Comparison of ENCODE assay signal across 21 cellular contexts in genomic region chrX:21933077-21933476, GRCh38. TPM values are rescaled to one million over a fixed set of nuclear protein-coding genes. Genes with fewer than 3 reads are reported as not detected.
DNase-seq lines count a peak whose midpoint lies in the region; ATAC-seq and TF ChIP-seq lines count a peak whose summit lies in the region.
"Had no signal": no experiment of that assay in that cellular context is flagged by ENCODE, and none has a peak within 500 bp of the region (broad histone marks: within the 10 kb centered on the region; RNA-seq: fewer than 3 reads in every experiment).

No MANE protein-coding gene starts in this region.

- no peaks in the 10 kb centered on the region for H3K9me2 ChIP-seq in SK-N-SH

- H3K4me3 ChIP-seq in SK-N-SH (ENCODE audit: low read depth in 2 of 2, low read length in 1 of 2): no peak overlapping the region
- no peak overlapping the region for H3K4me3 ChIP-seq in thoracic aorta
- H3K4me3 ChIP-seq: mucosa of descending colon, upper lobe of left lung had no signal

- no peaks in the 10 kb centered on the region for H3K27me3 Mint-ChIP-seq in activated CD4-positive, alpha-beta T cell treated with anti-CD3 and anti-CD28 coated beads, Interleukin-2, amount 10 ng/mL, durations not matched to agents 24 days and 14 days
- no peaks in the 10 kb centered on the region for H3K27me3 Mint-ChIP-seq in activated CD8-positive, alpha-beta memory T cell treated with anti-CD3 and anti-CD28 coated beads, Interleukin-2, amount 10 ng/mL, durations not matched to agents 7 days and 5 days
- H3K27me3 Mint-ChIP-seq: activated naive CD4-positive, alpha-beta T cell treated with anti-CD3 and anti-CD28 coated beads, Interleukin-2, amount 50 U/mL, for 24 hours; CD4-positive, alpha-beta memory T cell; stimulated activated naive B cell treated with anti-CD40 and anti-IgM and Interleukin-4, amounts not matched to agents 10 μg/mL and 1 μg/mL and 100 μg/mL, for 72 hours had no signal

- H4K20me1 ChIP-seq in SK-N-SH (ENCODE audit: insufficient read depth): no peaks in the 10 kb centered on the region

- H3K4me1 Mint-ChIP-seq in activated CD4-positive, alpha-beta T cell treated with anti-CD3 and anti-CD28 coated beads, Interleukin-2, amount 10 ng/mL, durations not matched to agents 24 days and 14 days: peaks cover 29% of the 10 kb centered on the region
- H3K4me1 Mint-ChIP-seq in activated CD8-positive, alpha-beta memory T cell treated with anti-CD3 and anti-CD28 coated beads, Interleukin-2, amount 10 ng/mL, durations not matched to agents 7 days and 5 days: peaks cover 31% of the 10 kb centered on the region
- H3K4me1 Mint-ChIP-seq: stimulated activated naive B cell treated with anti-CD40 and anti-IgM and Interleukin-4, amounts not matched to agents 10 μg/mL and 1 μg/mL and 100 μg/mL, for 72 hours had no signal

- no peak for DNase-seq in activated CD4-positive, alpha-beta T cell treated with anti-CD3 and anti-CD28 coated beads, Interleukin-2, amount 10 ng/mL, durations not matched to agents 24 days and 14 days
- DNase-seq in activated CD4-positive, alpha-beta T cell treated with anti-CD3 and anti-CD28 coated beads, Interleukin-2, amount 50 U/mL, for 48 hours: no peak
- DNase-seq in SK-N-SH (no peak), foreskin keratinocyte (no peak), thoracic aorta (ENCODE audit: low spot score) (no peak), AG08396 (ENCODE audit: low spot score) (no peak), GF-D8 (lab: John Stamatoyannopoulos, UW) (no peak)
- no peak for DNase-seq in activated CD8-positive, alpha-beta memory T cell treated with anti-CD3 and anti-CD28 coated beads, Interleukin-2, amount 10 ng/mL, durations not matched to agents 7 days and 5 days
- DNase-seq: activated CD4-positive, CD25-positive, alpha-beta regulatory T cell treated with anti-CD3 and anti-CD28 coated beads, Interleukin-2, amount 50 U/mL, for 72 hours; CD4-positive, alpha-beta memory T cell; effector CD8-positive, alpha-beta T cell; Karpas-422; left cardiac atrium; mucosa of descending colon; NCI-H146; SHP77; stimulated activated naive B cell treated with anti-CD40 and anti-IgM and Interleukin-4, amounts not matched to agents 10 μg/mL and 1 μg/mL and 100 μg/mL, for 72 hours had no signal

- H3K4me1 ChIP-seq in SK-N-SH (ENCODE audit: control insufficient read depth in 1 of 2, insufficient read depth in 2 of 2, low read depth in 1 of 2, low read length in 1 of 2) (peaks cover 0 to 5% of the 10 kb centered on the region in 2 experiments; a peak in 1 of 4 replicates), foreskin keratinocyte (peaks cover 15% of the 10 kb centered on the region), thoracic aorta (ENCODE audit: control insufficient read depth in 1 of 2, low read depth in 2 of 2) (no peaks in the 10 kb centered on the region)
- H3K4me1 ChIP-seq: parathyroid adenoma, upper lobe of left lung had no signal

- POLR2A ChIA-PET in SK-N-SH (lab: Yijun Ruan, JAX): no interaction called here

- no peak overlapping the region for H2AFZ ChIP-seq in SK-N-SH (ENCODE audit: low read depth)
- H2AFZ ChIP-seq: parathyroid adenoma had no signal

- no peak overlapping the region for H3K9ac ChIP-seq in SK-N-SH
- H3K9ac ChIP-seq: parathyroid adenoma had no signal

- peak overlapping the region in 1 of 2 experiments; percentile 88; a peak in 3 of 4 replicates for H3K27ac ChIP-seq in SK-N-SH (ENCODE audit: low read depth in 2 of 2, low read length in 1 of 2)
- H3K27ac ChIP-seq in foreskin keratinocyte: peak overlapping the region; percentile 62
- H3K27ac ChIP-seq in thoracic aorta: peak overlapping the region; percentile 79 to 89
- H3K27ac ChIP-seq: parathyroid adenoma had no signal

- intact Hi-C loops in activated CD4-positive, alpha-beta T cell treated with anti-CD3 and anti-CD28 coated beads, Interleukin-2, amount 10 ng/mL, durations not matched to agents 24 days and 14 days (cut with micrococcal nuclease): no loop called here

- H3K9me3 Mint-ChIP-seq in activated CD4-positive, alpha-beta T cell treated with anti-CD3 and anti-CD28 coated beads, Interleukin-2, amount 10 ng/mL, durations not matched to agents 24 days and 14 days: peaks cover 7% of the 10 kb centered on the region
- H3K9me3 Mint-ChIP-seq in activated CD8-positive, alpha-beta memory T cell treated with anti-CD3 and anti-CD28 coated beads, Interleukin-2, amount 10 ng/mL, durations not matched to agents 7 days and 5 days (ENCODE audit: low read depth): no peaks in the 10 kb centered on the region
- H3K9me3 Mint-ChIP-seq: activated naive CD4-positive, alpha-beta T cell treated with anti-CD3 and anti-CD28 coated beads, Interleukin-2, amount 50 U/mL, for 24 hours had no signal

- peak overlapping the region; percentile 64 for H3K27ac Mint-ChIP-seq in activated CD4-positive, alpha-beta T cell treated with anti-CD3 and anti-CD28 coated beads, Interleukin-2, amount 10 ng/mL, durations not matched to agents 24 days and 14 days
- no peak overlapping the region for H3K27ac Mint-ChIP-seq in activated CD8-positive, alpha-beta memory T cell treated with anti-CD3 and anti-CD28 coated beads, Interleukin-2, amount 10 ng/mL, durations not matched to agents 7 days and 5 days
- H3K27ac Mint-ChIP-seq: activated naive CD4-positive, alpha-beta T cell treated with anti-CD3 and anti-CD28 coated beads, Interleukin-2, amount 50 U/mL, for 24 hours; CD4-positive, alpha-beta memory T cell; stimulated activated naive B cell treated with anti-CD40 and anti-IgM and Interleukin-4, amounts not matched to agents 10 μg/mL and 1 μg/mL and 100 μg/mL, for 72 hours had no signal

- TF ChIP-seq RAD21 in SK-N-SH (IDR thresholded peaks at IDR 0.05; ENCODE audit: low read length): no peak

- no peak overlapping the region for H3K4me3 Mint-ChIP-seq in activated CD4-positive, alpha-beta T cell treated with anti-CD3 and anti-CD28 coated beads, Interleukin-2, amount 10 ng/mL, durations not matched to agents 24 days and 14 days
- H3K4me3 Mint-ChIP-seq in activated CD8-positive, alpha-beta memory T cell treated with anti-CD3 and anti-CD28 coated beads, Interleukin-2, amount 10 ng/mL, durations not matched to agents 7 days and 5 days: no peak overlapping the region
- H3K4me3 Mint-ChIP-seq: activated naive CD4-positive, alpha-beta T cell treated with anti-CD3 and anti-CD28 coated beads, Interleukin-2, amount 50 U/mL, for 24 hours; CD4-positive, alpha-beta memory T cell; stimulated activated naive B cell treated with anti-CD40 and anti-IgM and Interleukin-4, amounts not matched to agents 10 μg/mL and 1 μg/mL and 100 μg/mL, for 72 hours; T-helper 2 cell treated with Interferon-gamma antibody and Interleukin-4, amounts not matched to agents 5 μg/mL and 100 μg/mL, for 36 hours had no signal

- TF ChIP-seq EP300 in SK-N-SH (IDR thresholded peaks at IDR 0.05; ENCODE audit: borderline replicate concordance in 1 of 2, low read depth in 1 of 2, low read length in 1 of 2): no peak

- H3K9me3 ChIP-seq in SK-N-SH: no peaks in the 10 kb centered on the region
- H3K9me3 ChIP-seq in thoracic aorta: no peaks in the 10 kb centered on the region
- H3K9me3 ChIP-seq: mucosa of descending colon, upper lobe of left lung had no signal

- no peaks in the 10 kb centered on the region for H3K36me3 ChIP-seq in SK-N-SH (replicated peaks in 1 of 2; ENCODE audit: control insufficient read depth in 1 of 2, insufficient read depth in 2 of 2, low read length in 1 of 2)
- no peaks in the 10 kb centered on the region for H3K36me3 ChIP-seq in thoracic aorta
- H3K36me3 ChIP-seq: upper lobe of left lung had no signal

- CTCF ChIA-PET in SK-N-SH (lab: Yijun Ruan, JAX): no interaction called here
- CTCF ChIA-PET in activated CD8-positive, alpha-beta memory T cell treated with anti-CD3 and anti-CD28 coated beads, Interleukin-2, amount 10 ng/mL, durations not matched to agents 7 days and 5 days (lab: Charles Lee): no interaction called here

- TF ChIP-seq CTCF in SK-N-SH (IDR thresholded peaks at IDR 0.05) (peak; percentile 48), foreskin keratinocyte (conservative IDR thresholded peaks at IDR 0.05) (no peak), thoracic aorta (IDR thresholded peaks at IDR 0.05) (no peak)

- H3F3A ChIP-seq in SK-N-SH (replicated peaks; ENCODE audit: insufficient read depth): peaks cover 33% of the 10 kb centered on the region

- peaks cover 5% of the 10 kb centered on the region for H3K36me3 Mint-ChIP-seq in activated CD4-positive, alpha-beta T cell treated with anti-CD3 and anti-CD28 coated beads, Interleukin-2, amount 10 ng/mL, durations not matched to agents 24 days and 14 days (ENCODE audit: low read depth)
- peaks cover 10% of the 10 kb centered on the region for H3K36me3 Mint-ChIP-seq in activated CD8-positive, alpha-beta memory T cell treated with anti-CD3 and anti-CD28 coated beads, Interleukin-2, amount 10 ng/mL, durations not matched to agents 7 days and 5 days
- H3K36me3 Mint-ChIP-seq: CD4-positive, alpha-beta memory T cell had no signal

- 61% methylated on average over 6 of the region's 7 CpGs for WGBS in SK-N-SH (ENCODE audit: low lambda C conversion rate)

- H3K27me3 ChIP-seq in SK-N-SH (ENCODE audit: insufficient read depth) (no peaks in the 10 kb centered on the region), foreskin keratinocyte (no peaks in the 10 kb centered on the region), thoracic aorta (replicated peaks; ENCODE audit: insufficient read depth) (no peaks in the 10 kb centered on the region)
- H3K27me3 ChIP-seq: upper lobe of left lung had no signal

- no peaks in the 10 kb centered on the region for H3K79me2 ChIP-seq in SK-N-SH (ENCODE audit: insufficient read depth)
- H3K79me2 ChIP-seq: parathyroid adenoma had no signal

- ATAC-seq in foreskin keratinocyte (no peak), thoracic aorta (ENCODE audit: insufficient number of reproducible peaks, low FRiP score, low read depth) (no peak)
- ATAC-seq in activated CD8-positive, alpha-beta memory T cell treated with anti-CD3 and anti-CD28 coated beads, Interleukin-2, amount 10 ng/mL, durations not matched to agents 7 days and 5 days: no peak
- ATAC-seq: stimulated activated naive B cell treated with anti-CD40 and anti-IgM and Interleukin-4, amounts not matched to agents 10 μg/mL and 1 μg/mL and 100 μg/mL, for 72 hours had no signal

- peak overlapping the region; percentile 48; the same call in 1 of the 2 replicates for H3K4me2 ChIP-seq in SK-N-SH

TF ChIP-seq in SK-N-SH, 30 proteins besides CTCF, POLR2A, EP300 and RAD21 (continues in another document):
- TF ChIP-seq SIN3A (IDR thresholded peaks at IDR 0.05; ENCODE audit: borderline replicate concordance, low read depth, low read length): no peak
- no peak for TF ChIP-seq NRF1 (IDR thresholded peaks at IDR 0.05; ENCODE audit: low read depth, low read length)
- TF ChIP-seq TCF12 (IDR thresholded peaks at IDR 0.05): no peak

RNA-seq across cellular contexts. Expression of gene SMS, which starts 7.4 kb away (rescaled TPM):
- total RNA-seq in activated CD4-positive, alpha-beta T cell treated with anti-CD3 and anti-CD28 coated beads, Interleukin-2, amount 10 ng/mL, durations not matched to agents 24 days and 14 days: 161 and 162 TPM in 2 replicates
- polyA plus RNA-seq in SK-N-SH (2012; rRNA removed) (86.9 and 116 TPM in 2 replicates), foreskin keratinocyte (125 and 160 TPM in 2 replicates)
- 134 and 161 TPM in 2 replicates for polyA plus RNA-seq in SK-N-SH (2012; cell fraction: cytosol; rRNA removed)
- polyA plus RNA-seq in SK-N-SH (2012; cell fraction: nucleus; rRNA removed): 45.9 and 53.9 TPM in 2 replicates
- total RNA-seq in foreskin keratinocyte (170 and 201 TPM in 2 replicates), thoracic aorta (10 to 100 TPM; 37.8 to 61.6 TPM)
- total RNA-seq in activated CD8-positive, alpha-beta memory T cell treated with anti-CD3 and anti-CD28 coated beads, Interleukin-2, amount 10 ng/mL, durations not matched to agents 7 days and 5 days: 10 to 100 TPM; 76.2 to 95.6 TPM
